Comparison of ENCODE assay signal across 35 cellular contexts in genomic region chr11:120818097-120818496, GRCh38.
DNase-seq lines count a peak whose midpoint lies in the region; ATAC-seq, FAIRE-seq and TF ChIP-seq lines count a peak whose summit lies in the region.
"Had no signal": no experiment of that assay in that cellular context is flagged by ENCODE, and none has a peak within 500 bp of the region (broad histone marks: within the 10 kb centered on the region; RNA-seq: fewer than 3 reads in every experiment).

No MANE protein-coding gene starts in this region.

- H3K36me3 ChIP-seq in HepG2 (replicated peaks in 1 of 2; ENCODE audit: control insufficient read depth in 1 of 2, insufficient read depth in 2 of 2, low read length in 2 of 2) = no peaks in the 10 kb centered on the region
- H3K36me3 ChIP-seq in right lobe of liver = no peaks in the 10 kb centered on the region
- H3K36me3 ChIP-seq in spleen = no peaks in the 10 kb centered on the region
- H3K36me3 ChIP-seq: BE2C; BLaER1; BLaER1 treated with 17β-estradiol and CSF1 and Interleukin-3, amounts not matched to agents 10 nM and 100 nM had no signal

- WGBS in HepG2 (ENCODE audit: low lambda C conversion rate) = 0% methylated on average over 8 of the region's 8 CpGs
- WGBS in right lobe of liver (ENCODE audit: insufficient coverage, low coverage, low lambda C conversion rate, missing lambda C conversion rate) = 45% methylated on average over 7 of the region's 8 CpGs
- WGBS in spleen, 5 donors = 65 to 80% (median 71%) methylated on average over 8 of the region's 8 CpGs

- TF ChIP-seq EP300 in HepG2 (IDR thresholded peaks at IDR 0.05; ENCODE audit: low read depth in 2 of 2, low read length in 2 of 2) (peak in 1 of 2 experiments; percentile 87; a peak in 2 of 4 replicates), HepG2 (CRISPR knock-in tag; IDR thresholded peaks at IDR 0.05; ENCODE audit: borderline replicate concordance) (no peak)

- H4K20me1 ChIP-seq in HepG2 (ENCODE audit: insufficient read depth, low read length) = no peaks in the 10 kb centered on the region
- H4K20me1 ChIP-seq: BLaER1; BLaER1 treated with 17β-estradiol and CSF1 and Interleukin-3, amounts not matched to agents 10 nM and 100 nM had no signal

- POLR2A ChIA-PET in HepG2 (lab: Yijun Ruan, JAX) = interaction anchor here (2.8 kb wide), 1 partner anchor 10 kb away, joined by 23 read pairs; no protein-coding TSS in a partner anchor

- H3K27ac ChIP-seq in HepG2 (ENCODE audit: extremely low read length, insufficient read depth, low read length) (peak overlapping the region; percentile 84), right lobe of liver (no peak overlapping the region), spleen (no peak overlapping the region)
- H3K27ac ChIP-seq: 22Rv1; A549; BLaER1; BLaER1 treated with 17β-estradiol and CSF1 and Interleukin-3, amounts not matched to agents 10 nM and 100 nM; C4-2B had no signal

- CTCF ChIA-PET in HepG2 (lab: Yijun Ruan, JAX; ENCODE audit: low intra/inter-chr PET ratio, low total read pairs) = no interaction called here

- no peaks in the 10 kb centered on the region for H3K79me2 ChIP-seq in HepG2 (ENCODE audit: insufficient read depth, low read length)

- peak overlapping the region; percentile 55; the same call in 1 of the 2 replicates for H3K9ac ChIP-seq in HepG2 (ENCODE audit: insufficient read depth, low read depth, low read length)
- H3K9ac ChIP-seq: BLaER1; BLaER1 treated with 17β-estradiol and CSF1 and Interleukin-3, amounts not matched to agents 10 nM and 100 nM had no signal

- peak overlapping the region in 2 of 3 experiments; percentile 12 to 72 for H3K27ac Mint-ChIP-seq in nephron
- H3K27ac Mint-ChIP-seq: B cell; CD14-positive monocyte; CD4-positive, alpha-beta memory T cell; CD4-positive, alpha-beta T cell; CD8-positive, alpha-beta memory T cell; CD8-positive, alpha-beta T cell had no signal

- no peaks in the 10 kb centered on the region for H3K36me3 Mint-ChIP-seq in nephron (ENCODE audit: low read depth)
- H3K36me3 Mint-ChIP-seq: CD14-positive monocyte; CD4-positive, alpha-beta memory T cell; CD4-positive, CD25-positive, alpha-beta regulatory T cell; CD8-positive, alpha-beta memory T cell; CD8-positive, alpha-beta T cell had no signal

- TSS peak; percentile 78 for BruUV-seq in HepG2 (replicated peaks; lab: Mats Ljungman, UMichigan)

- peaks cover 28% of the 10 kb centered on the region for H3K27me3 Mint-ChIP-seq in nephron (ENCODE audit: low read depth)

- no peak overlapping the region for H3K4me3 Mint-ChIP-seq in nephron
- H3K4me3 Mint-ChIP-seq: B cell; CD14-positive monocyte; CD4-positive, alpha-beta memory T cell; CD4-positive, alpha-beta T cell; CD4-positive, CD25-positive, alpha-beta regulatory T cell; CD8-positive, alpha-beta memory T cell; CD8-positive, alpha-beta T cell had no signal

- no peak overlapping the region for H2AFZ ChIP-seq in HepG2 (ENCODE audit: low read length)

- no peak for TF ChIP-seq CTCF in HepG2 (CRISPR knock-in tag; IDR thresholded peaks at IDR 0.05)
- no peak for TF ChIP-seq CTCF in right lobe of liver (IDR thresholded peaks at IDR 0.05)
- TF ChIP-seq CTCF in nephron (IDR thresholded peaks at IDR 0.05; ENCODE audit: unreplicated experiment in 3 of 3) = no peak
- no peak for TF ChIP-seq CTCF in spleen (IDR thresholded peaks at IDR 0.05 in 8 of 11, conservative IDR thresholded peaks at IDR 0.05 in 3 of 11)

- DNase-seq in HepG2 (ENCODE audit: low spot score) (peak; percentile 83), right lobe of liver (no peak), spleen (peak; percentile 10), inferior parietal cortex (ENCODE audit: extremely low spot score) (no peak)
- no peak for DNase-seq in activated CD4-positive, CD25-positive, alpha-beta regulatory T cell (lab: John Stamatoyannopoulos, UW)
- DNase-seq: 8988T; ACHN; AML-193; BE2C; C1 segment of cervical spinal cord; Caco-2; Calu3; CD4-positive, alpha-beta memory T cell; CD4-positive, alpha-beta T cell; CD4-positive, CD25-positive, alpha-beta regulatory T cell; CD8-positive, alpha-beta memory T cell; CD8-positive, alpha-beta T cell; COR-L47; DMS 273 treated with DMSO at 0.1 percent for 48 hours; DMS153; DMS53; DMS79; DMS79 treated with DMSO at 0.1 percent for 48 hours; DND-41; EL had no signal

- no peaks in the 10 kb centered on the region for H3K9me3 Mint-ChIP-seq in nephron
- H3K9me3 Mint-ChIP-seq: CD14-positive monocyte; CD4-positive, alpha-beta memory T cell; CD4-positive, alpha-beta T cell; CD4-positive, CD25-positive, alpha-beta regulatory T cell; CD8-positive, alpha-beta memory T cell; CD8-positive, alpha-beta T cell had no signal

- TF ChIP-seq POLR2A in HepG2 (IDR thresholded peaks at IDR 0.05; ENCODE audit: insufficient read depth in 1 of 2, low read depth in 2 of 2, low read length in 2 of 2) = no peak
- TF ChIP-seq POLR2A in right lobe of liver (IDR thresholded peaks at IDR 0.05) = no peak
- TF ChIP-seq POLR2A in spleen (IDR thresholded peaks at IDR 0.05) = no peak

- in situ Hi-C loops in HepG2 (cut with HindIII; ENCODE audit: extremely low pct_ligation_motif_present, low pct_unique_long_range_greater_than_20kb) = no loop called here

- ATAC-seq in HepG2 (peak; percentile 85), right lobe of liver (no peak)
- ATAC-seq: A549; CD8-positive, alpha-beta T cell had no signal

- no peak overlapping the region for H3K4me3 ChIP-seq in HepG2 (replicated peaks in 1 of 3; ENCODE audit: insufficient read depth in 1 of 3, low read depth in 2 of 3, low read length in 3 of 3)
- H3K4me3 ChIP-seq in right lobe of liver = no peak overlapping the region
- H3K4me3 ChIP-seq in spleen = no peak overlapping the region
- H3K4me3 ChIP-seq: A549; BLaER1; BLaER1 treated with 17β-estradiol and CSF1 and Interleukin-3, amounts not matched to agents 10 nM and 100 nM had no signal

- H3K4me1 Mint-ChIP-seq in nephron = peaks cover 47% of the 10 kb centered on the region
- H3K4me1 Mint-ChIP-seq: B cell; CD14-positive monocyte; CD4-positive, alpha-beta memory T cell; CD4-positive, CD25-positive, alpha-beta regulatory T cell; CD8-positive, alpha-beta memory T cell had no signal

- intact Hi-C loops in HepG2 (cut with micrococcal nuclease; ENCODE audit: unreplicated experiment) (no loop called here), right lobe of liver (cut with DNase I) (no loop called here), spleen (cut with DNase I; ENCODE audit: low total_unique reads) (no loop called here)

- FAIRE-seq in HepG2 (lab: Jason Lieb, UNC) = peak; percentile 93
- FAIRE-seq: A204.1, A549, D721Med had no signal

- no peak for TF ChIP-seq RAD21 in HepG2 (CRISPR knock-in tag; IDR thresholded peaks at IDR 0.05)

- H3K27me3 ChIP-seq in HepG2 (ENCODE audit: control insufficient read depth in 1 of 2, insufficient read depth in 2 of 2, low read length in 2 of 2) (no peaks in the 10 kb centered on the region), right lobe of liver (no peaks in the 10 kb centered on the region), spleen (replicated peaks in 1 of 7) (peaks cover 0 to 63% (median 0%) of the 10 kb centered on the region in 7 donors)
- H3K27me3 ChIP-seq: BE2C; BLaER1 treated with 17β-estradiol and CSF1 and Interleukin-3, amounts not matched to agents 10 nM and 100 nM had no signal

- peak overlapping the region; percentile 67 for H3K4me2 ChIP-seq in HepG2 (ENCODE audit: low read depth, low read length)
- H3K4me2 ChIP-seq: A549, BLaER1 had no signal

- no peaks in the 10 kb centered on the region for H3K9me3 ChIP-seq in HepG2 (ENCODE audit: low read length)
- no peaks in the 10 kb centered on the region for H3K9me3 ChIP-seq in right lobe of liver
- H3K9me3 ChIP-seq in spleen = no peaks in the 10 kb centered on the region
- H3K9me3 ChIP-seq: A549; BE2C; BLaER1; BLaER1 treated with 17β-estradiol and CSF1 and Interleukin-3, amounts not matched to agents 10 nM and 100 nM; Caco-2 had no signal

- H3K4me1 ChIP-seq in HepG2 (ENCODE audit: insufficient read depth, low read length) = peaks cover 46% of the 10 kb centered on the region
- no peaks in the 10 kb centered on the region for H3K4me1 ChIP-seq in right lobe of liver
- H3K4me1 ChIP-seq in spleen = no peaks in the 10 kb centered on the region
- H3K4me1 ChIP-seq: A549; BE2C; BLaER1; BLaER1 treated with 17β-estradiol and CSF1 and Interleukin-3, amounts not matched to agents 10 nM and 100 nM; Caco-2 had no signal

TF ChIP-seq in HepG2, 621 proteins besides CTCF, POLR2A, EP300 and RAD21 (continues in another document):
- no peak for TF ChIP-seq ZKSCAN5 (CRISPR knock-in tag; IDR thresholded peaks at IDR 0.05)
- peak; percentile 74 for TF ChIP-seq TEAD3 (CRISPR knock-in tag; optimal IDR thresholded peaks at IDR 0.05; ENCODE audit: borderline replicate concordance)
- peak; percentile 14 for TF ChIP-seq STAG1 (CRISPR knock-in tag; IDR thresholded peaks at IDR 0.05)
- TF ChIP-seq ZNF546 (CRISPR knock-in tag; conservative IDR thresholded peaks at IDR 0.05) = no peak
- TF ChIP-seq ZNF773 (CRISPR knock-in tag; IDR thresholded peaks at IDR 0.05; ENCODE audit: borderline replicate concordance) = no peak
- TF ChIP-seq ZNF20 (CRISPR knock-in tag; IDR thresholded peaks at IDR 0.05) = no peak
- TF ChIP-seq, protein P1, sequence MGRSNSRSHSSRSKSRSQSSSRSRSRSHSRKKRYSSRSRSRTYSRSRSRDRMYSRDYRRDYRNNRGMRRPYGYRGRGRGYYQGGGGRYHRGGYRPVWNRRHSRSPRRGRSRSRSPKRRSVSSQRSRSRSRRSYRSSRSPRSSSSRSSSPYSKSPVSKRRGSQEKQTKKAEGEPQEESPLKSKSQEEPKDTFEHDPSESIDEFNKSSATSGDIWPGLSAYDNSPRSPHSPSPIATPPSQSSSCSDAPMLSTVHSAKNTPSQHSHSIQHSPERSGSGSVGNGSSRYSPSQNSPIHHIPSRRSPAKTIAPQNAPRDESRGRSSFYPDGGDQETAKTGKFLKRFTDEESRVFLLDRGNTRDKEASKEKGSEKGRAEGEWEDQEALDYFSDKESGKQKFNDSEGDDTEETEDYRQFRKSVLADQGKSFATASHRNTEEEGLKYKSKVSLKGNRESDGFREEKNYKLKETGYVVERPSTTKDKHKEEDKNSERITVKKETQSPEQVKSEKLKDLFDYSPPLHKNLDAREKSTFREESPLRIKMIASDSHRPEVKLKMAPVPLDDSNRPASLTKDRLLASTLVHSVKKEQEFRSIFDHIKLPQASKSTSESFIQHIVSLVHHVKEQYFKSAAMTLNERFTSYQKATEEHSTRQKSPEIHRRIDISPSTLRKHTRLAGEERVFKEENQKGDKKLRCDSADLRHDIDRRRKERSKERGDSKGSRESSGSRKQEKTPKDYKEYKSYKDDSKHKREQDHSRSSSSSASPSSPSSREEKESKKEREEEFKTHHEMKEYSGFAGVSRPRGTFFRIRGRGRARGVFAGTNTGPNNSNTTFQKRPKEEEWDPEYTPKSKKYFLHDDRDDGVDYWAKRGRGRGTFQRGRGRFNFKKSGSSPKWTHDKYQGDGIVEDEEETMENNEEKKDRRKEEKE (IDR thresholded peaks at IDR 0.05) = no peak
- peak; percentile 36 for TF ChIP-seq SKI (IDR thresholded peaks at IDR 0.05; ENCODE audit: partially characterized antibody)
- no peak for TF ChIP-seq ZNF44 (CRISPR knock-in tag; IDR thresholded peaks at IDR 0.05)
- no peak for TF ChIP-seq ZNF263 (CRISPR knock-in tag; IDR thresholded peaks at IDR 0.05)
- TF ChIP-seq ZKSCAN1 (IDR thresholded peaks at IDR 0.05; ENCODE audit: low read length) = no peak
- 0 out of 2 replicates have a peak, but pooled peaks have one; percentile 26 for TF ChIP-seq KAT8 (CRISPR knock-in tag; IDR thresholded peaks at IDR 0.05)

Comparison
In these comparisons a context has a peak if more than half of its experiments do, and no peak if none do; other contexts are left out.
1. DNase-seq: peak in HepG2 (single experiment) and spleen (single experiment); none in right lobe of liver (0 of 3), inferior parietal cortex (single experiment) and activated CD4-positive, CD25-positive, alpha-beta regulatory T cell (0 of 4).